In genomic region chr10:107043461-107043860, GRCh38 we compare ENCODE assay signal across 10 cellular contexts.
"Had no signal": no experiment of that assay in that cellular context is flagged by ENCODE, and none has a peak within 500 bp of the region (broad histone marks: within the 10 kb centered on the region; RNA-seq: fewer than 3 reads in every experiment).

No MANE protein-coding gene starts in this region.

- ATAC-seq: GM23338, HCT116 had no signal

- H3K27ac ChIP-seq: GM23248 had no signal

- H3K4me1 ChIP-seq: HAP-1 had no signal

- H3K27ac Mint-ChIP-seq: GM23338, HFFc6 had no signal

- H2AFZ ChIP-seq: GM23248, GM23338 had no signal

- H3K9me3 ChIP-seq: HAP-1 had no signal

- H3K4me3 Mint-ChIP-seq: GM23338, H9, HFFc6 had no signal

- H3K4me2 ChIP-seq: GM23338 had no signal

- DNase-seq: GM23248, GOT3, H7, H9, HCEC 1CT, HFFc6 had no signal

- H3K9ac ChIP-seq: GM23248 had no signal

- H3K36me3 ChIP-seq: HAP-1 had no signal

- FAIRE-seq: H54 had no signal

- H3K4me3 ChIP-seq: GM23248, GM23338, HAP-1 had no signal

- H3K9me3 Mint-ChIP-seq: GM23338, H9 had no signal
